9 cellular contexts compared by ENCODE assay signal in genomic region chr3:73432021-73432722, GRCh38.
DNase-seq lines count a peak whose midpoint lies in the region; ATAC-seq and TF ChIP-seq lines count a peak whose summit lies in the region.
"Had no signal": no experiment of that assay in that cellular context is flagged by ENCODE, and none has a peak within 500 bp of the region (broad histone marks: within the 10 kb centered on the region; RNA-seq: fewer than 3 reads in every experiment).

No MANE protein-coding gene starts in this region.

- H3K4me1 ChIP-seq in adrenal gland (replicated peaks in 1 of 2) (peaks cover 0 to 23% of the 10 kb centered on the region in 2 donors), transverse colon (peaks cover 0 to 31% (median 6%) of the 10 kb centered on the region in 4 donors)

- H3K9me3 ChIP-seq in adrenal gland (replicated peaks in 1 of 3), result no peaks in the 10 kb centered on the region
- no peaks in the 10 kb centered on the region for H3K9me3 ChIP-seq in transverse colon

- intact Hi-C loops in natural killer cell (cut with micrococcal nuclease) (no loop called here), adrenal gland (cut with DNase I) (loop anchor here in 1 of 2 donors (5.0 kb wide), 1 partner anchor 330 kb away; no protein-coding TSS in a partner anchor), transverse colon (cut with DNase I; ENCODE audit: low total_unique reads) (loop anchor here (5.0 kb wide), 1 partner anchor 335 kb away; no protein-coding TSS in a partner anchor)

- no peak for TF ChIP-seq EP300 in transverse colon (IDR thresholded peaks at IDR 0.05; ENCODE audit: low read depth)

- H3K27me3 ChIP-seq in adrenal gland (no peaks in the 10 kb centered on the region), transverse colon (no peaks in the 10 kb centered on the region)

- H3K4me3 ChIP-seq in LNCaP clone FGC (ENCODE audit: low read depth, low read length) (no peak overlapping the region), adrenal gland (no peak overlapping the region), transverse colon (no peak overlapping the region)

- H3K27ac ChIP-seq in adrenal gland (no peak overlapping the region), transverse colon (peak overlapping the region; percentile 8 to 56 (median 30))

- H3K4me1 Mint-ChIP-seq in natural killer cell, result no peaks in the 10 kb centered on the region
- H3K4me1 Mint-ChIP-seq in natural killer cell treated with Interleukin-12 subunit alpha and Interleukin-12 subunit beta and Interleukin-15 and Interleukin-18, amount 100 ng/mL, for 72 hours (ENCODE audit: low read depth in 2 of 2), result no peaks in the 10 kb centered on the region
- H3K4me1 Mint-ChIP-seq: central memory CD8-positive, alpha-beta T cell had no signal

- WGBS in adrenal gland, 4 donors, result 58 to 65% (median 61%) methylated on average over 9 of the region's 9 CpGs
- WGBS in transverse colon (ENCODE audit: low coverage in 1 of 2), 2 donors, result 14 to 54% methylated on average over 3 to 9 of the region's 9 CpGs

- H3K9me3 Mint-ChIP-seq in natural killer cell, result no peaks in the 10 kb centered on the region
- no peaks in the 10 kb centered on the region for H3K9me3 Mint-ChIP-seq in natural killer cell treated with Interleukin-12 subunit alpha and Interleukin-12 subunit beta and Interleukin-15 and Interleukin-18, amount 100 ng/mL, for 72 hours

- in situ Hi-C loops in transverse colon (cut with MboI; ENCODE audit: low pct_ligation_motif_present in 1 of 4, low pct_unique_long_range_greater_than_20kb in 1 of 4, low sequenced_read_pairs in 3 of 4), result loop anchor here in 2 of 4 donors (10.0 to 25.0 kb wide), 2 partner anchors 320 to 327 kb away; no protein-coding TSS in a partner anchor

- H3K27ac Mint-ChIP-seq in natural killer cell, result no peak overlapping the region
- H3K27ac Mint-ChIP-seq in natural killer cell treated with Interleukin-12 subunit alpha and Interleukin-12 subunit beta and Interleukin-15 and Interleukin-18, amount 100 ng/mL, for 72 hours, result no peak overlapping the region

- H3K36me3 ChIP-seq in adrenal gland (replicated peaks in 1 of 2) (no peaks in the 10 kb centered on the region), transverse colon (no peaks in the 10 kb centered on the region)

- TF ChIP-seq CTCF in natural killer cell (IDR thresholded peaks at IDR 0.05), result peak; percentile 37
- TF ChIP-seq CTCF in LNCaP clone FGC (IDR thresholded peaks at IDR 0.05; ENCODE audit: control insufficient read depth, extremely low read depth, insufficient read depth), result peak; percentile 63
- TF ChIP-seq CTCF in adrenal gland (IDR thresholded peaks at IDR 0.05), result peak; percentile 57 to 73 (median 63)
- peak; percentile 59 to 72 (median 72) for TF ChIP-seq CTCF in transverse colon (IDR thresholded peaks at IDR 0.05)

- DNase-seq in natural killer cell (no peak), LNCaP clone FGC (ENCODE audit: low read depth) (peak; percentile 17), adrenal gland (peak in 4 of 7 donors; percentile 27 to 51 (median 45)), iPS-NIHi7 (ENCODE audit: extremely low spot score) (peak; percentile 71), transverse colon (no peak)
- DNase-seq in natural killer cell treated with Interleukin-12 subunit alpha and Interleukin-12 subunit beta and Interleukin-15 and Interleukin-18, amount 100 ng/mL, for 72 hours (ENCODE audit: low spot score), result no peak

- no peaks in the 10 kb centered on the region for H3K36me3 Mint-ChIP-seq in natural killer cell
- H3K36me3 Mint-ChIP-seq in natural killer cell treated with Interleukin-12 subunit alpha and Interleukin-12 subunit beta and Interleukin-15 and Interleukin-18, amount 100 ng/mL, for 72 hours, result no peaks in the 10 kb centered on the region

- no peak overlapping the region for H3K4me3 Mint-ChIP-seq in natural killer cell
- H3K4me3 Mint-ChIP-seq in natural killer cell treated with Interleukin-12 subunit alpha and Interleukin-12 subunit beta and Interleukin-15 and Interleukin-18, amount 100 ng/mL, for 72 hours, result no peak overlapping the region
- H3K4me3 Mint-ChIP-seq: central memory CD8-positive, alpha-beta T cell had no signal

- no peak for TF ChIP-seq POLR2A in adrenal gland (IDR thresholded peaks at IDR 0.05)
- no peak for TF ChIP-seq POLR2A in transverse colon (IDR thresholded peaks at IDR 0.05)

- H3K27me3 Mint-ChIP-seq in natural killer cell (ENCODE audit: low read depth in 2 of 2), result no peaks in the 10 kb centered on the region
- H3K27me3 Mint-ChIP-seq in natural killer cell treated with Interleukin-12 subunit alpha and Interleukin-12 subunit beta and Interleukin-15 and Interleukin-18, amount 100 ng/mL, for 72 hours, result peaks cover 0 to 6% of the 10 kb centered on the region in 2 donors
- H3K27me3 Mint-ChIP-seq: central memory CD8-positive, alpha-beta T cell had no signal

- ATAC-seq in natural killer cell (no peak), GM18498 (IDR thresholded peaks at IDR 0.05; ENCODE audit: unreplicated experiment) (no peak), HG03342 (IDR thresholded peaks at IDR 0.05; ENCODE audit: unreplicated experiment) (no peak)
- ATAC-seq in natural killer cell treated with Interleukin-12 subunit alpha and Interleukin-12 subunit beta and Interleukin-15 and Interleukin-18, amount 100 ng/mL, for 72 hours, result no peak

Comparison
In these comparisons a context has a peak if more than half of its experiments do, and no peak if none do; other contexts are left out.
1. DNase-seq: peak in LNCaP clone FGC (single experiment), adrenal gland (4 of 7) and iPS-NIHi7 (single experiment); none in natural killer cell (single experiment), natural killer cell treated with Interleukin-12 subunit alpha and Interleukin-12 subunit beta and Interleukin-15 and Interleukin-18, amount 100 ng/mL, for 72 hours (single experiment) and transverse colon (single experiment).
2. H3K27ac ChIP-seq: peak in transverse colon (4 of 4); none in adrenal gland (0 of 5).
3. Peak in every context shown above with its lines, with median percentiles within 50 percentile points of each other: CTCF ChIP-seq.